ENCODE assay signal across 1 cellular context in the genomic region with DNA sequence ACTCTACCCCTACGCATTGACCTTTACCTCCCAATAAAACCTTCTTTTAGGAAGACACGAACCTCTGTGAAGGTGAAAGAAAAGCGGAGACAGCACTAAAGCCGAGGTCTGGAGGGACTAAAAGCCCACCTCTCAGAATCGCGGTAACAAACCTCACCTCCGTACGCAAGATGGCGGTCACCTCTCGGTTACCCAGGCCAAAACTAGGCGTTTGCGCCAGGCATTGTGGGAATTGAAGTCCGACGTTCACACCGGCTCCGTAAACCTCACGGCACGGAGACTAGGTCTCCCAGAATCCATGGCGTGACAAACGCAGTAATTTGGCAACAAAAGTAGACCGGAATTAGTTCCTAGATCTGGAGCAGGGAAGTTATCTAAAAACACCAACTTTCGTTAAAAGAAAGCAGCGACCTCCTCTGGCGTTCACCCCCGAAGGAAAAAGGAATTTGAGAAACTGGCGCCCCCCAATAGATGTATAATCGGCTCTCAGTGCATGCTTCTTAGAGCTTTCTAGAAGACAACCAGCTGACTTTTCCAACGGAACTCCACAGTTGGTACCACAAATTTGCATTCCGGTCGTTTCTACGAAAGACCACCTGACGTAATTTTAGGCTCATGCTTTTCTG.
TF ChIP-seq lines count a peak whose summit lies in the region.

Gene N4BP2L2 (minus strand): TSS at position 175 of the 626 bp plus-strand sequence. CDS start 1,768 bp downstream, outside the sequence.

TF ChIP-seq in HepG2, 621 proteins besides CTCF, POLR2A, EP300 and RAD21 (continued from another document and continues in another):
- TF ChIP-seq ZHX2 (IDR thresholded peaks at IDR 0.05; ENCODE audit: low read depth), result peak; percentile 94
- TF ChIP-seq ZHX2 (CRISPR knock-in tag; IDR thresholded peaks at IDR 0.05; ENCODE audit: borderline replicate concordance), result 0 out of 2 replicates have a peak, but pooled peaks have one; percentile 39
- TF ChIP-seq STAT6 (CRISPR knock-in tag; IDR thresholded peaks at IDR 0.05; ENCODE audit: borderline replicate concordance), result peak; percentile 78; the same call in 1 of the 2 replicates
- peak; percentile 83; the same call in 1 of the 2 replicates for TF ChIP-seq ZNF670 (CRISPR knock-in tag; IDR thresholded peaks at IDR 0.05; ENCODE audit: borderline replicate concordance)
- 0 out of 2 replicates have a peak, but pooled peaks have one; percentile 40 for TF ChIP-seq ZNF124 (CRISPR knock-in tag; IDR thresholded peaks at IDR 0.05)
- 0 out of 2 replicates have a peak, but pooled peaks have one; percentile 39 for TF ChIP-seq ESRRA (CRISPR knock-in tag; IDR thresholded peaks at IDR 0.05; ENCODE audit: low read depth)
- TF ChIP-seq ZKSCAN5 (CRISPR knock-in tag; IDR thresholded peaks at IDR 0.05), result peak; percentile 66; the same call in 1 of the 2 replicates
- peak; percentile 34; the same call in 1 of the 2 replicates for TF ChIP-seq HBP1 (CRISPR knock-in tag; IDR thresholded peaks at IDR 0.05; ENCODE audit: low read depth)
- 0 out of 2 replicates have a peak, but pooled peaks have one; percentile 33 for TF ChIP-seq SMYD3 (CRISPR knock-in tag; IDR thresholded peaks at IDR 0.05)
- 0 out of 2 replicates have a peak, but pooled peaks have one; percentile 10 for TF ChIP-seq RORA (CRISPR knock-in tag; IDR thresholded peaks at IDR 0.05)
- peak; percentile 88 for TF ChIP-seq ZFX (CRISPR knock-in tag; IDR thresholded peaks at IDR 0.05; ENCODE audit: low read depth)
- TF ChIP-seq KAT7 (CRISPR knock-in tag; IDR thresholded peaks at IDR 0.05; ENCODE audit: borderline replicate concordance), result peak; percentile 69; the same call in 1 of the 2 replicates
- TF ChIP-seq NR2C2 (CRISPR knock-in tag; IDR thresholded peaks at IDR 0.05; ENCODE audit: borderline replicate concordance), result peak; percentile 98
- no peak for TF ChIP-seq GTF3A (CRISPR knock-in tag; conservative IDR thresholded peaks at IDR 0.05)
- peak; percentile 81 for TF ChIP-seq ZMYM4 (CRISPR knock-in tag; IDR thresholded peaks at IDR 0.05)
- TF ChIP-seq, protein P1, sequence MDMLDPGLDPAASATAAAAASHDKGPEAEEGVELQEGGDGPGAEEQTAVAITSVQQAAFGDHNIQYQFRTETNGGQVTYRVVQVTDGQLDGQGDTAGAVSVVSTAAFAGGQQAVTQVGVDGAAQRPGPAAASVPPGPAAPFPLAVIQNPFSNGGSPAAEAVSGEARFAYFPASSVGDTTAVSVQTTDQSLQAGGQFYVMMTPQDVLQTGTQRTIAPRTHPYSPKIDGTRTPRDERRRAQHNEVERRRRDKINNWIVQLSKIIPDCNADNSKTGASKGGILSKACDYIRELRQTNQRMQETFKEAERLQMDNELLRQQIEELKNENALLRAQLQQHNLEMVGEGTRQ (IDR thresholded peaks at IDR 0.05; ENCODE audit: low read depth, low read length), result no peak
- TF ChIP-seq, protein P1 (CRISPR knock-in tag; IDR thresholded peaks at IDR 0.05; ENCODE audit: borderline replicate concordance), result 0 out of 2 replicates have a peak, but pooled peaks have one; percentile 17
- TF ChIP-seq ELF4 (CRISPR knock-in tag; IDR thresholded peaks at IDR 0.05; ENCODE audit: borderline replicate concordance), result peak; percentile 67; the same call in 1 of the 2 replicates
- TF ChIP-seq, protein P2, sequence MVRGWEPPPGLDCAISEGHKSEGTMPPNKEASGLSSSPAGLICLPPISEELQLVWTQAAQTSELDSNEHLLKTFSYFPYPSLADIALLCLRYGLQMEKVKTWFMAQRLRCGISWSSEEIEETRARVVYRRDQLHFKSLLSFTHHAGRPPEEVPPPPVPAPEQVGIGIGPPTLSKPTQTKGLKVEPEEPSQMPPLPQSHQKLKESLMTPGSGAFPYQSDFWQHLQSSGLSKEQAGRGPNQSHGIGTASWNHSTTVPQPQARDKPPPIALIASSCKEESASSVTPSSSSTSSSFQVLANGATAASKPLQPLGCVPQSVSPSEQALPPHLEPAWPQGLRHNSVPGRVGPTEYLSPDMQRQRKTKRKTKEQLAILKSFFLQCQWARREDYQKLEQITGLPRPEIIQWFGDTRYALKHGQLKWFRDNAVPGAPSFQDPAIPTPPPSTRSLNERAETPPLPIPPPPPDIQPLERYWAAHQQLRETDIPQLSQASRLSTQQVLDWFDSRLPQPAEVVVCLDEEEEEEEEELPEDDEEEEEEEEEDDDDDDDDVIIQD (CRISPR knock-in tag; IDR thresholded peaks at IDR 0.05; ENCODE audit: low read depth), result peak; percentile 75; the same call in 1 of the 2 replicates
- peak; percentile 84 for TF ChIP-seq SUZ12 (IDR thresholded peaks at IDR 0.05; ENCODE audit: low read depth, low read length)
- TF ChIP-seq ISL2 (CRISPR knock-in tag; IDR thresholded peaks at IDR 0.05), result peak; percentile 57
- peak; percentile 62 for TF ChIP-seq FOXJ3 (CRISPR knock-in tag; IDR thresholded peaks at IDR 0.05; ENCODE audit: borderline replicate concordance)
- peak; percentile 96 for TF ChIP-seq GMEB1 (CRISPR knock-in tag; IDR thresholded peaks at IDR 0.05; ENCODE audit: borderline replicate concordance)
- 0 out of 2 replicates have a peak, but pooled peaks have one; percentile 24 for TF ChIP-seq ZMAT3 (CRISPR knock-in tag; conservative IDR thresholded peaks at IDR 0.05)
- TF ChIP-seq ZNF343 (CRISPR knock-in tag; IDR thresholded peaks at IDR 0.05), result 0 out of 2 replicates have a peak, but pooled peaks have one; percentile 46
- TF ChIP-seq TAF1 (CRISPR knock-in tag; IDR thresholded peaks at IDR 0.05), result peak; percentile 33
- TF ChIP-seq, protein P3, sequence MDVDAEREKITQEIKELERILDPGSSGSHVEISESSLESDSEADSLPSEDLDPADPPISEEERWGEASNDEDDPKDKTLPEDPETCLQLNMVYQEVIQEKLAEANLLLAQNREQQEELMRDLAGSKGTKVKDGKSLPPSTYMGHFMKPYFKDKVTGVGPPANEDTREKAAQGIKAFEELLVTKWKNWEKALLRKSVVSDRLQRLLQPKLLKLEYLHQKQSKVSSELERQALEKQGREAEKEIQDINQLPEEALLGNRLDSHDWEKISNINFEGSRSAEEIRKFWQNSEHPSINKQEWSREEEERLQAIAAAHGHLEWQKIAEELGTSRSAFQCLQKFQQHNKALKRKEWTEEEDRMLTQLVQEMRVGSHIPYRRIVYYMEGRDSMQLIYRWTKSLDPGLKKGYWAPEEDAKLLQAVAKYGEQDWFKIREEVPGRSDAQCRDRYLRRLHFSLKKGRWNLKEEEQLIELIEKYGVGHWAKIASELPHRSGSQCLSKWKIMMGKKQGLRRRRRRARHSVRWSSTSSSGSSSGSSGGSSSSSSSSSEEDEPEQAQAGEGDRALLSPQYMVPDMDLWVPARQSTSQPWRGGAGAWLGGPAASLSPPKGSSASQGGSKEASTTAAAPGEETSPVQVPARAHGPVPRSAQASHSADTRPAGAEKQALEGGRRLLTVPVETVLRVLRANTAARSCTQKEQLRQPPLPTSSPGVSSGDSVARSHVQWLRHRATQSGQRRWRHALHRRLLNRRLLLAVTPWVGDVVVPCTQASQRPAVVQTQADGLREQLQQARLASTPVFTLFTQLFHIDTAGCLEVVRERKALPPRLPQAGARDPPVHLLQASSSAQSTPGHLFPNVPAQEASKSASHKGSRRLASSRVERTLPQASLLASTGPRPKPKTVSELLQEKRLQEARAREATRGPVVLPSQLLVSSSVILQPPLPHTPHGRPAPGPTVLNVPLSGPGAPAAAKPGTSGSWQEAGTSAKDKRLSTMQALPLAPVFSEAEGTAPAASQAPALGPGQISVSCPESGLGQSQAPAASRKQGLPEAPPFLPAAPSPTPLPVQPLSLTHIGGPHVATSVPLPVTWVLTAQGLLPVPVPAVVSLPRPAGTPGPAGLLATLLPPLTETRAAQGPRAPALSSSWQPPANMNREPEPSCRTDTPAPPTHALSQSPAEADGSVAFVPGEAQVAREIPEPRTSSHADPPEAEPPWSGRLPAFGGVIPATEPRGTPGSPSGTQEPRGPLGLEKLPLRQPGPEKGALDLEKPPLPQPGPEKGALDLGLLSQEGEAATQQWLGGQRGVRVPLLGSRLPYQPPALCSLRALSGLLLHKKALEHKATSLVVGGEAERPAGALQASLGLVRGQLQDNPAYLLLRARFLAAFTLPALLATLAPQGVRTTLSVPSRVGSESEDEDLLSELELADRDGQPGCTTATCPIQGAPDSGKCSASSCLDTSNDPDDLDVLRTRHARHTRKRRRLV (CRISPR knock-in tag; IDR thresholded peaks at IDR 0.05), result no peak
- peak; percentile 45; the same call in 1 of the 2 replicates for TF ChIP-seq MED1 (CRISPR knock-in tag; IDR thresholded peaks at IDR 0.05)
- no peak for TF ChIP-seq ZNF383 (CRISPR knock-in tag; IDR thresholded peaks at IDR 0.05; ENCODE audit: borderline replicate concordance)
- TF ChIP-seq TARDBP (CRISPR knock-in tag; IDR thresholded peaks at IDR 0.05), result peak; percentile 86
- TF ChIP-seq GATAD2A (CRISPR knock-in tag; IDR thresholded peaks at IDR 0.05), result peak; percentile 54
- TF ChIP-seq PHF21A (CRISPR knock-in tag; IDR thresholded peaks at IDR 0.05), result peak; percentile 58; the same call in 1 of the 2 replicates
